15 cellular contexts compared by ENCODE assay signal in genomic region chr22:28910575-28911278, GRCh38. TPM values are rescaled to one million over a fixed set of nuclear protein-coding genes. Genes with fewer than 3 reads are reported as not detected.
DNase-seq lines count a peak whose midpoint lies in the region; ATAC-seq and TF ChIP-seq lines count a peak whose summit lies in the region.
"Had no signal": no experiment of that assay in that cellular context is flagged by ENCODE, and none has a peak within 500 bp of the region (broad histone marks: within the 10 kb centered on the region; RNA-seq: fewer than 3 reads in every experiment).

No MANE protein-coding gene starts in this region.

- H3K4me3 ChIP-seq in esophagus muscularis mucosa (no peak overlapping the region), neural progenitor cell (no peak overlapping the region), aorta (ENCODE audit: low read length in 2 of 2) (no peak overlapping the region)
- H3K4me3 ChIP-seq in naive thymus-derived CD4-positive, alpha-beta T cell (ENCODE audit: low read length): no peak overlapping the region

- no peaks in the 10 kb centered on the region for H3K27me3 ChIP-seq in esophagus muscularis mucosa
- H3K27me3 ChIP-seq in neural progenitor cell: no peaks in the 10 kb centered on the region
- H3K27me3 ChIP-seq in aorta (ENCODE audit: control insufficient read depth in 1 of 2, insufficient read depth in 2 of 2, low read length in 1 of 2): no peaks in the 10 kb centered on the region
- no peaks in the 10 kb centered on the region for H3K27me3 ChIP-seq in naive thymus-derived CD4-positive, alpha-beta T cell (ENCODE audit: control insufficient read depth in 2 of 2, insufficient read depth in 2 of 2, low read length in 2 of 2)

- H3K4me3 Mint-ChIP-seq in natural killer cell treated with Interleukin-12 subunit alpha and Interleukin-12 subunit beta and Interleukin-15 and Interleukin-18, amount 100 ng/mL, for 72 hours: no peak overlapping the region
- H3K4me3 Mint-ChIP-seq in natural killer cell (no peak overlapping the region), neural progenitor cell (peak overlapping the region; percentile 55), T-helper 17 cell (no peak overlapping the region)
- no peak overlapping the region for H3K4me3 Mint-ChIP-seq in naive thymus-derived CD4-positive, alpha-beta T cell
- H3K4me3 Mint-ChIP-seq: dendritic cell treated with granulocyte-macrophage colony-stimulating factor and Interleukin-4, amounts not matched to agents 40 ng/mL and 50 ng/mL, for 4 days; T-cell had no signal

- H3K4me1 ChIP-seq in esophagus muscularis mucosa: peaks cover 40 to 89% (median 79%) of the 10 kb centered on the region in 4 donors
- peaks cover 23% of the 10 kb centered on the region for H3K4me1 ChIP-seq in neural progenitor cell
- peaks cover 10 to 14% of the 10 kb centered on the region in 2 donors for H3K4me1 ChIP-seq in aorta (ENCODE audit: control insufficient read depth in 1 of 2, insufficient read depth in 2 of 2, low read length in 2 of 2)
- no peaks in the 10 kb centered on the region for H3K4me1 ChIP-seq in naive thymus-derived CD4-positive, alpha-beta T cell (ENCODE audit: control insufficient read depth in 2 of 2, insufficient read depth in 2 of 2, low read length in 2 of 2)

- no peak overlapping the region for H3K9ac ChIP-seq in neural progenitor cell

- ATAC-seq in natural killer cell treated with Interleukin-12 subunit alpha and Interleukin-12 subunit beta and Interleukin-15 and Interleukin-18, amount 100 ng/mL, for 72 hours: no peak
- ATAC-seq in natural killer cell (no peak), aorta (ENCODE audit: low FRiP score) (no peak), T-helper 17 cell (no peak), HG03521 (IDR thresholded peaks at IDR 0.05; ENCODE audit: unreplicated experiment) (no peak)
- no peak for ATAC-seq in naive thymus-derived CD4-positive, alpha-beta T cell
- ATAC-seq: stimulated activated naive CD8-positive, alpha-beta T cell treated with anti-CD3 and anti-CD28 coated beads, Interleukin-15, Interleukin-2, amounts not matched to agents 100 U/mL and 50 U/mL, for 24 hours; T-cell had no signal

- CTCF ChIA-PET in naive thymus-derived CD4-positive, alpha-beta T cell (lab: Charles Lee): no interaction called here

- no peak for TF ChIP-seq POLR2A in esophagus muscularis mucosa (IDR thresholded peaks at IDR 0.05; ENCODE audit: low read depth)

- H3K36me3 ChIP-seq in esophagus muscularis mucosa (no peaks in the 10 kb centered on the region), neural progenitor cell (no peaks in the 10 kb centered on the region), aorta (ENCODE audit: control insufficient read depth in 1 of 2, insufficient read depth in 2 of 2, low read length in 1 of 2) (no peaks in the 10 kb centered on the region)
- no peaks in the 10 kb centered on the region for H3K36me3 ChIP-seq in naive thymus-derived CD4-positive, alpha-beta T cell (ENCODE audit: control insufficient read depth in 2 of 3, insufficient read depth in 3 of 3, low read length in 3 of 3)

- no peak for TF ChIP-seq EP300 in esophagus muscularis mucosa (IDR thresholded peaks at IDR 0.05)

- H3K27me3 Mint-ChIP-seq in natural killer cell treated with Interleukin-12 subunit alpha and Interleukin-12 subunit beta and Interleukin-15 and Interleukin-18, amount 100 ng/mL, for 72 hours: peaks cover 23 to 26% of the 10 kb centered on the region in 2 donors
- peaks cover 17 to 27% of the 10 kb centered on the region in 2 donors for H3K27me3 Mint-ChIP-seq in natural killer cell (ENCODE audit: low read depth in 2 of 2)
- H3K27me3 Mint-ChIP-seq in neural progenitor cell (ENCODE audit: insufficient read depth, low read depth): peaks cover 12% of the 10 kb centered on the region
- peaks cover 0 to 66% (median 8%) of the 10 kb centered on the region in 5 donors for H3K27me3 Mint-ChIP-seq in naive thymus-derived CD4-positive, alpha-beta T cell
- H3K27me3 Mint-ChIP-seq in T-helper 17 cell: peaks cover 13% of the 10 kb centered on the region
- H3K27me3 Mint-ChIP-seq: dendritic cell treated with granulocyte-macrophage colony-stimulating factor and Interleukin-4, amounts not matched to agents 40 ng/mL and 50 ng/mL, for 4 days had no signal

- H3K4me2 ChIP-seq in neural progenitor cell: no peak overlapping the region

- POLR2A ChIA-PET in naive thymus-derived CD4-positive, alpha-beta T cell (lab: Charles Lee): no interaction called here

- H3K79me2 ChIP-seq in neural progenitor cell (ENCODE audit: low read depth): peaks cover 96% of the 10 kb centered on the region

- H2AFZ ChIP-seq in neural progenitor cell (replicated peaks): no peak overlapping the region

- 82% methylated on average over 3 of the region's 3 CpGs for WGBS in esophagus muscularis mucosa
- 17 to 34% methylated on average over 3 of the region's 3 CpGs for WGBS in aorta, 2 donors

- H3K27ac ChIP-seq in esophagus muscularis mucosa (replicated peaks in 1 of 4) (peak overlapping the region; percentile 70 to 80 (median 77)), neural progenitor cell (no peak overlapping the region), aorta (ENCODE audit: low read depth in 1 of 2, low read length in 2 of 2) (peak overlapping the region; percentile 91 to 99)
- H3K27ac ChIP-seq in naive thymus-derived CD4-positive, alpha-beta T cell (ENCODE audit: low read depth, low read length): no peak overlapping the region

- TF ChIP-seq CTCF in natural killer cell (IDR thresholded peaks at IDR 0.05) (no peak), esophagus muscularis mucosa (IDR thresholded peaks at IDR 0.05) (no peak), neural progenitor cell (IDR thresholded peaks at IDR 0.05) (no peak)

- intact Hi-C loops in natural killer cell (cut with micrococcal nuclease): no loop called here
- intact Hi-C loops in esophagus muscularis mucosa (cut with DNase I): no loop called here
- intact Hi-C loops in aorta (cut with DNase I): loop anchor here in 1 of 2 donors (5.0 kb wide), 1 partner anchor 122 kb away; no protein-coding TSS in a partner anchor
- intact Hi-C loops in naive thymus-derived CD4-positive, alpha-beta T cell (cut with micrococcal nuclease): no loop called here

- no peak for DNase-seq in natural killer cell treated with Interleukin-12 subunit alpha and Interleukin-12 subunit beta and Interleukin-15 and Interleukin-18, amount 100 ng/mL, for 72 hours (ENCODE audit: low spot score)
- no peak for DNase-seq in natural killer cell
- DNase-seq in esophagus muscularis mucosa (ENCODE audit: extremely low spot score): no peak
- DNase-seq in neural progenitor cell (ENCODE audit: low spot score): no peak
- DNase-seq in aorta: peak in 1 of 2 donors; percentile 32
- DNase-seq in naive thymus-derived CD4-positive, alpha-beta T cell: no peak
- no peak for DNase-seq in T-helper 17 cell
- DNase-seq: activated effector memory CD4-positive, alpha-beta T cell treated with Interleukin-2 at 50 U/mL for 16 hours; amygdala; COR-L47; NCI-H1436 treated with DMSO at 0.1 percent for 48 hours; stimulated activated naive CD8-positive, alpha-beta T cell treated with anti-CD3 and anti-CD28 coated beads, Interleukin-15, Interleukin-2, amounts not matched to agents 100 U/mL and 50 U/mL, for 24 hours; T-cell had no signal

- peaks cover 10% of the 10 kb centered on the region for H3F3A ChIP-seq in neural progenitor cell (ENCODE audit: low read depth)

- peak overlapping the region; percentile 10 to 15 for H3K27ac Mint-ChIP-seq in natural killer cell treated with Interleukin-12 subunit alpha and Interleukin-12 subunit beta and Interleukin-15 and Interleukin-18, amount 100 ng/mL, for 72 hours
- H3K27ac Mint-ChIP-seq in natural killer cell: no peak overlapping the region
- H3K27ac Mint-ChIP-seq in neural progenitor cell: peak overlapping the region; percentile 76
- no peak overlapping the region for H3K27ac Mint-ChIP-seq in naive thymus-derived CD4-positive, alpha-beta T cell
- H3K27ac Mint-ChIP-seq in T-helper 17 cell: no peak overlapping the region
- H3K27ac Mint-ChIP-seq: dendritic cell treated with granulocyte-macrophage colony-stimulating factor and Interleukin-4, amounts not matched to agents 40 ng/mL and 50 ng/mL, for 4 days; T-cell had no signal

- H3K4me1 Mint-ChIP-seq in natural killer cell treated with Interleukin-12 subunit alpha and Interleukin-12 subunit beta and Interleukin-15 and Interleukin-18, amount 100 ng/mL, for 72 hours (ENCODE audit: low read depth in 2 of 2): peaks cover 32 to 33% of the 10 kb centered on the region in 2 donors
- H3K4me1 Mint-ChIP-seq in natural killer cell (peaks cover 0 to 4% of the 10 kb centered on the region in 2 donors), neural progenitor cell (peaks cover 86% of the 10 kb centered on the region), T-helper 17 cell (peaks cover 14% of the 10 kb centered on the region)
- peaks cover 0 to 21% (median 4%) of the 10 kb centered on the region in 7 donors for H3K4me1 Mint-ChIP-seq in naive thymus-derived CD4-positive, alpha-beta T cell

- no peaks in the 10 kb centered on the region for H3K36me3 Mint-ChIP-seq in natural killer cell treated with Interleukin-12 subunit alpha and Interleukin-12 subunit beta and Interleukin-15 and Interleukin-18, amount 100 ng/mL, for 72 hours
- no peaks in the 10 kb centered on the region for H3K36me3 Mint-ChIP-seq in natural killer cell
- H3K36me3 Mint-ChIP-seq in neural progenitor cell: peaks cover 39% of the 10 kb centered on the region
- peaks cover 0 to 5% (median 1%) of the 10 kb centered on the region in 5 donors for H3K36me3 Mint-ChIP-seq in naive thymus-derived CD4-positive, alpha-beta T cell
- peaks cover 2% of the 10 kb centered on the region for H3K36me3 Mint-ChIP-seq in T-helper 17 cell (ENCODE audit: low read depth)
- H3K36me3 Mint-ChIP-seq: T-cell had no signal

- H3K9me3 ChIP-seq in esophagus muscularis mucosa (no peaks in the 10 kb centered on the region), neural progenitor cell (ENCODE audit: low read depth) (no peaks in the 10 kb centered on the region), aorta (ENCODE audit: control insufficient read depth, low read length) (no peaks in the 10 kb centered on the region), T-helper 17 cell (ENCODE audit: control insufficient read depth, low read length, poor library complexity, severe bottlenecking) (no peaks in the 10 kb centered on the region)
- no peaks in the 10 kb centered on the region for H3K9me3 ChIP-seq in naive thymus-derived CD4-positive, alpha-beta T cell (ENCODE audit: control insufficient read depth in 2 of 3, low read length in 3 of 3)

- peaks cover 93% of the 10 kb centered on the region for H4K20me1 ChIP-seq in neural progenitor cell (ENCODE audit: low read depth)

- no peaks in the 10 kb centered on the region for H3K9me3 Mint-ChIP-seq in natural killer cell treated with Interleukin-12 subunit alpha and Interleukin-12 subunit beta and Interleukin-15 and Interleukin-18, amount 100 ng/mL, for 72 hours
- no peaks in the 10 kb centered on the region for H3K9me3 Mint-ChIP-seq in natural killer cell
- H3K9me3 Mint-ChIP-seq in neural progenitor cell: peaks cover 2% of the 10 kb centered on the region
- H3K9me3 Mint-ChIP-seq in naive thymus-derived CD4-positive, alpha-beta T cell: no peaks in the 10 kb centered on the region
- H3K9me3 Mint-ChIP-seq: dendritic cell treated with granulocyte-macrophage colony-stimulating factor and Interleukin-4, amounts not matched to agents 40 ng/mL and 50 ng/mL, for 4 days; T-cell had no signal

RNA-seq across cellular contexts. Expression of gene ZNRF3, which starts 27.4 kb away (rescaled TPM):
- under 1 TPM; 0.61 to 0.64 TPM for total RNA-seq in natural killer cell treated with Interleukin-12 subunit alpha and Interleukin-12 subunit beta and Interleukin-15 and Interleukin-18, amount 100 ng/mL, for 72 hours
- total RNA-seq in natural killer cell (under 1 TPM; 0.23 to 0.34 (median 0.33) TPM), esophagus muscularis mucosa (10 to 100 TPM; 12.9 to 29.7 (median 21.9) TPM), neural progenitor cell (ENCODE audit: low replicate concordance) (4.1 and 12.0 TPM in 2 replicates), aorta (10 to 100 TPM in 1 of 2 donors, 1 to 10 TPM in 1; 7.2 to 11.8 TPM), T-helper 17 cell (under 1 TPM; 0.31 to 0.72 TPM)
- 1 to 10 TPM; 1.4 to 2.9 TPM for polyA plus RNA-seq in aorta
- total RNA-seq in naive thymus-derived CD4-positive, alpha-beta T cell: under 1 TPM; 0.59 to 0.98 (median 0.70) TPM
- polyA plus RNA-seq in naive thymus-derived CD4-positive, alpha-beta T cell: under 1 TPM; 0.22 to 0.62 TPM

Comparison
In these comparisons a context has a peak if more than half of its experiments do, and no peak if none do; other contexts are left out.
1. H3K27ac Mint-ChIP-seq: peak in natural killer cell treated with Interleukin-12 subunit alpha and Interleukin-12 subunit beta and Interleukin-15 and Interleukin-18, amount 100 ng/mL, for 72 hours (2 of 2) and neural progenitor cell (single experiment); none in natural killer cell (0 of 2), naive thymus-derived CD4-positive, alpha-beta T cell (0 of 9) and T-helper 17 cell (single experiment).
2. H3K27ac ChIP-seq: peak in esophagus muscularis mucosa (4 of 4) and aorta (2 of 2); none in neural progenitor cell (single experiment) and naive thymus-derived CD4-positive, alpha-beta T cell (single experiment).